8 cellular contexts compared by ENCODE assay signal in the genomic region with DNA sequence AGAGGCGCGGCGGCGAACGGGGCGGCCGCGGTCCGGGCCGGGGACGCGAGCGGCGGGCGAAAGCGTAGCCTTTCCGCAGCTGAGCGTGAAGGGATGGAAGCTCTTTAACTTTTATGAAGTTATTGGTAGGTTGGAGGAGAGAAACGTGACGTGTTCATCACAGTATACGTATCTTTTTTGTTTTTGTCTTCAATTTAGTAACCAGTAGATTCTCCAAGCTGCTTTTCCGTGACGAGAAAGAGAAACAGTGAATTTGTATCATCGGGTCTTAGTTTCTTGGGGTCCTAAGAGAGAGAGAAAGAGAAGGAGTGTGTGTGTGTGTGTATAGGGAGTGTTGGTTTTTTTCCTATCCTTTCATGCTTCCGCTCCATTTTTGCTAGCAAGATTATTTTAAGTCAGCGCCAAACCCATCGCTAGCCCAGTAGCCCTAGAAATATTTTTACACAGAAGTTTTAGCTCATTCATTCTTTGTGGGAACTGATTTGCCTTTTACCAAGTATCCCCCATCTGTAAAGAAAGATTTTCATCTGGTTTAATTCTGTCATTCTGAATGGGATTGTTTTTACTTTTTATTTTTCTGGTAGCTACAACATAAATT. TPM values are rescaled to one million over a fixed set of nuclear protein-coding genes. Genes with fewer than 3 reads are reported as not detected.
DNase-seq lines count a peak whose midpoint lies in the region; ATAC-seq and TF ChIP-seq lines count a peak whose summit lies in the region.

No MANE protein-coding gene starts in this region.

- H3K36me3 ChIP-seq in heart right ventricle (peaks cover 0 to 29% (median 5%) of the 10 kb centered on the region in 9 donors), lower lobe of right lung (peaks cover 16% of the 10 kb centered on the region), aorta (ENCODE audit: control insufficient read depth in 1 of 2, insufficient read depth in 2 of 2, low read length in 1 of 2) (no peaks in the 10 kb centered on the region)

- ATAC-seq in heart right ventricle (no peak), Right ventricle myocardium inferior (no peak), lower lobe of right lung (no peak), aorta (ENCODE audit: low FRiP score) (no peak), omental fat pad (ENCODE audit: low FRiP score) (no peak)

- H3K27me3 ChIP-seq in heart right ventricle, result no peaks in the 10 kb centered on the region
- H3K27me3 ChIP-seq in lower lobe of right lung (ENCODE audit: low read depth), result no peaks in the 10 kb centered on the region
- H3K27me3 ChIP-seq in aorta (ENCODE audit: control insufficient read depth in 1 of 2, insufficient read depth in 2 of 2, low read length in 1 of 2), result no peaks in the 10 kb centered on the region

- intact Hi-C loops in heart right ventricle (cut with DNase I) (loop anchor here in 2 of 10 donors (5.0 kb wide), 2 partner anchors 49 to 131 kb away; a partner anchor contains a TSS), Right ventricle myocardium inferior (cut with DNase I) (no loop called here), lower lobe of right lung (cut with DNase I) (no loop called here), aorta (cut with DNase I) (no loop called here)

- H3K4me3 ChIP-seq in heart right ventricle (peak overlapping the region; percentile 34 to 97 (median 86)), lower lobe of right lung (peak overlapping the region; percentile 84), aorta (ENCODE audit: low read length in 2 of 2) (peak overlapping the region; percentile 84 to 99)

- TF ChIP-seq CTCF in heart right ventricle (IDR thresholded peaks at IDR 0.05) (no peak), lower lobe of right lung (IDR thresholded peaks at IDR 0.05) (no peak), omental fat pad (IDR thresholded peaks at IDR 0.05) (no peak)

- 1 to 2% methylated on average over 27 of the region's 27 CpGs for WGBS in heart right ventricle, 2 donors
- 1% methylated on average over 27 of the region's 27 CpGs for WGBS in aorta, 2 donors

- H3K9me3 ChIP-seq in heart right ventricle, result peaks cover 0 to 8% (median 0%) of the 10 kb centered on the region in 11 donors
- no peaks in the 10 kb centered on the region for H3K9me3 ChIP-seq in lower lobe of right lung
- no peaks in the 10 kb centered on the region for H3K9me3 ChIP-seq in aorta (ENCODE audit: control insufficient read depth, low read length)

- H3K4me1 ChIP-seq in heart right ventricle (peaks cover 17 to 67% (median 50%) of the 10 kb centered on the region in 9 donors), lower lobe of right lung (peaks cover 59% of the 10 kb centered on the region), aorta (ENCODE audit: control insufficient read depth in 1 of 2, insufficient read depth in 2 of 2, low read length in 2 of 2) (no peaks in the 10 kb centered on the region)

- no peak for DNase-seq in heart right ventricle
- no peak for DNase-seq in Right ventricle myocardium inferior (ENCODE audit: missing footprints)
- DNase-seq in lower lobe of right lung, result no peak
- no peak for DNase-seq in aorta
- no peak for DNase-seq in COR-L47 (lab: John Stamatoyannopoulos, UW)
- DNase-seq in NCI-H510A (lab: John Stamatoyannopoulos, UW), result no peak
- DNase-seq in omental fat pad (ENCODE audit: low spot score), result no peak

- H3K27ac ChIP-seq in heart right ventricle (peak overlapping the region in 9 of 10 donors; percentile 98 to 100 (median 99)), angular gyrus (ENCODE audit: low read depth, low read length) (peak overlapping the region; percentile 95), lower lobe of right lung (peak overlapping the region; percentile 99), aorta (ENCODE audit: low read depth in 1 of 2, low read length in 2 of 2) (no peak overlapping the region)

RNA-seq across cellular contexts. Expression of a gene that starts 0.7 kb away (rescaled TPM):
- total RNA-seq in heart right ventricle, result 10 to 100 TPM; 34.7 to 52.1 (median 41.2) TPM
- polyA plus RNA-seq in heart right ventricle, result 10 to 100 TPM; 51.1 to 55.7 TPM
- 43.3 TPM for total RNA-seq in Right ventricle myocardium inferior
- 62.7 TPM for total RNA-seq in lower lobe of right lung
- total RNA-seq in aorta, result 10 to 100 TPM; 71.3 to 85.4 TPM
- polyA plus RNA-seq in aorta, result 10 to 100 TPM; 30.4 to 77.3 TPM
- total RNA-seq in omental fat pad, result 10 to 100 TPM; 40.4 to 67.1 (median 50.3) TPM

RNA-seq across cellular contexts. Expression of a gene that starts 1.2 kb away (rescaled TPM):
- total RNA-seq in heart right ventricle (100 to 1,000 TPM in 1 of 10 donors, 10 to 100 TPM in 9; 68.7 to 101 (median 75.4) TPM), Right ventricle myocardium inferior (83.2 TPM), lower lobe of right lung (39.8 TPM), aorta (10 to 100 TPM; 29.2 to 31.9 TPM), omental fat pad (10 to 100 TPM; 29.5 to 55.1 (median 44.8) TPM)
- polyA plus RNA-seq in heart right ventricle (10 to 100 TPM; 80.7 to 92.5 TPM), aorta (10 to 100 TPM; 24.3 to 41.5 TPM)

RNA-seq across cellular contexts. Expression of a gene that starts 48.5 kb away (rescaled TPM):
- 10 to 100 TPM in 3 of 10 donors, 1 to 10 TPM in 7; 6.4 to 12.4 (median 9.3) TPM for total RNA-seq in heart right ventricle
- 10 to 100 TPM in 1 of 2 donors, 1 to 10 TPM in 1; 9.2 to 18.5 TPM for polyA plus RNA-seq in heart right ventricle
- total RNA-seq in Right ventricle myocardium inferior, result 11.1 TPM
- total RNA-seq in lower lobe of right lung, result 17.3 TPM
- total RNA-seq in aorta, result 10 to 100 TPM in 1 of 2 donors, 1 to 10 TPM in 1; 8.4 to 18.5 TPM
- polyA plus RNA-seq in aorta, result 10 to 100 TPM in 1 of 2 donors, 1 to 10 TPM in 1; 9.4 to 14.3 TPM
- 10 to 100 TPM; 10.3 to 31.7 (median 15.3) TPM for total RNA-seq in omental fat pad

Comparison
In these comparisons a context has a peak if more than half of its experiments do, and no peak if none do; other contexts are left out.
1. H3K27ac ChIP-seq: peak in heart right ventricle (9 of 10), angular gyrus (single experiment) and lower lobe of right lung (single experiment); none in aorta (0 of 2).
2. Peak in every context shown above with its lines, with median percentiles within 50 percentile points of each other: H3K4me3 ChIP-seq.